ENCODE assay signal across 8 cellular contexts in the genomic region with DNA sequence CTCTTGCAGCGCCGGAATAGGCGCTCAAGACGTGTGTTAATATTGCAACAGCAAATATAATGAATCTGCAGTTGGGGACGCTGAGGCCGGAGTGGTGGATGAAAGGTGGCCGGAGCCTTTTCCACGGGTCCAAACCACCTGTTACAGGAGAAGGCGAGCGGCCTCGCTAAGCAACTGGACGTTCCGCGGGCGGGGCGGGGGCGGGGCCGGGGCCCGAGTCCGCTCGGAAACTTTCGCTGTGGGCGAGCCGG. TPM values are rescaled to one million over a fixed set of nuclear protein-coding genes. Genes with fewer than 3 reads are reported as not detected.
DNase-seq lines count a peak whose midpoint lies in the region; ATAC-seq and TF ChIP-seq lines count a peak whose summit lies in the region.

No MANE protein-coding gene starts in this region.

- peaks cover 11 to 46% (median 29%) of the 10 kb centered on the region in 11 experiments; a peak in 19 of 22 replicates for H3K27me3 ChIP-seq in BLaER1 treated with 17β-estradiol and CSF1 and Interleukin-3, amounts not matched to agents 10 nM and 100 nM

- H4K20me1 ChIP-seq in BLaER1 treated with 17β-estradiol and CSF1 and Interleukin-3, amounts not matched to agents 10 nM and 100 nM, result peaks cover 20 to 45% (median 39%) of the 10 kb centered on the region in 11 experiments; a peak in 21 of 22 replicates

- CTCF ChIA-PET in MCF 10A (lab: Yijun Ruan, JAX), result interaction anchor here (0.6 to 5.6 kb wide), 2 partner anchors 19 to 52 kb away, joined by 3 to 34 read pairs; no protein-coding TSS in a partner anchor

- TF ChIP-seq CTCF in MCF 10A (IDR thresholded peaks at IDR 0.05; ENCODE audit: unreplicated experiment), result no peak

- H3K4me1 Mint-ChIP-seq in MCF 10A (ENCODE audit: insufficient read depth, unreplicated experiment) (peaks cover 46% of the 10 kb centered on the region), naive B cell (peaks cover 26 to 39% (median 35%) of the 10 kb centered on the region in 3 donors)

- BruUV-seq in MCF 10A (replicated peaks; lab: Mats Ljungman, UMichigan), result no TSS peak

- H3K4me3 ChIP-seq in BLaER1 treated with 17β-estradiol and CSF1 and Interleukin-3, amounts not matched to agents 10 nM and 100 nM, result peak overlapping the region; percentile 29 to 87 (median 78); a peak in 16 of 20 replicates

- peaks cover 83 to 92% (median 91%) of the 10 kb centered on the region in 10 experiments for H3K4me1 ChIP-seq in BLaER1 treated with 17β-estradiol and CSF1 and Interleukin-3, amounts not matched to agents 10 nM and 100 nM

- POLR2A ChIA-PET in MCF 10A (lab: Yijun Ruan, JAX), result interaction anchor here (1.0 kb wide), 1 partner anchor 16 kb away, joined by 4 read pairs; no protein-coding TSS in a partner anchor

- no peaks in the 10 kb centered on the region for H3K9me3 Mint-ChIP-seq in MCF 10A (ENCODE audit: unreplicated experiment)
- H3K9me3 Mint-ChIP-seq in naive B cell, result no peaks in the 10 kb centered on the region

- ATAC-seq in HG02884 (IDR thresholded peaks at IDR 0.05; ENCODE audit: unreplicated experiment) (peak; percentile 15), naive B cell (ENCODE audit: low read depth in 2 of 2) (no peak), sciatic nerve (no peak), GM18873 (IDR thresholded peaks at IDR 0.05; ENCODE audit: low FRiP score, unreplicated experiment) (no peak)

- no peak for DNase-seq in MCF 10A (ENCODE audit: unreplicated experiment)
- no peak for DNase-seq in naive B cell
- DNase-seq in activated gamma-delta T cell treated with Interleukin-2 at 50 U/mL for 16 hours, result no peak
- DNase-seq in sciatic nerve (ENCODE audit: low spot score), result no peak
- no peak for DNase-seq in NCI-H2107 treated with DMSO at 0.1 percent for 48 hours (lab: John Stamatoyannopoulos, UW; ENCODE audit: unreplicated experiment)

- peak overlapping the region in 10 of 11 experiments; percentile 4 to 66 (median 56); a peak in 18 of 22 replicates for H3K9ac ChIP-seq in BLaER1 treated with 17β-estradiol and CSF1 and Interleukin-3, amounts not matched to agents 10 nM and 100 nM

- no peaks in the 10 kb centered on the region for H3K36me3 Mint-ChIP-seq in MCF 10A (ENCODE audit: insufficient read depth, unreplicated experiment)
- H3K36me3 Mint-ChIP-seq in naive B cell, result no peaks in the 10 kb centered on the region

- H3K4me2 ChIP-seq in BLaER1 treated with 17β-estradiol and CSF1 and Interleukin-3, amounts not matched to agents 10 nM and 100 nM, result peak overlapping the region; percentile 86 to 100 (median 90)

- no peaks in the 10 kb centered on the region for H3K36me3 ChIP-seq in BLaER1 treated with 17β-estradiol and CSF1 and Interleukin-3, amounts not matched to agents 10 nM and 100 nM

- intact Hi-C loops in MCF 10A (cut with micrococcal nuclease), result no loop called here
- intact Hi-C loops in sciatic nerve (cut with DNase I), result no loop called here

- H3K27ac Mint-ChIP-seq in MCF 10A (ENCODE audit: low read depth, unreplicated experiment) (no peak overlapping the region), naive B cell (peak overlapping the region in 4 of 6 donors; percentile 43 to 84 (median 72))

- H3K27ac ChIP-seq in BLaER1 treated with 17β-estradiol and CSF1 and Interleukin-3, amounts not matched to agents 10 nM and 100 nM, result peak overlapping the region in 8 of 11 experiments; percentile 71 to 84 (median 78); a peak in 13 of 22 replicates

- H3K4me3 Mint-ChIP-seq in MCF 10A (ENCODE audit: unreplicated experiment) (peak overlapping the region; percentile 73), naive B cell (peak overlapping the region; percentile 76 to 92 (median 89))

- peaks cover 17% of the 10 kb centered on the region for H3K27me3 Mint-ChIP-seq in MCF 10A (ENCODE audit: insufficient read depth, unreplicated experiment)
- H3K27me3 Mint-ChIP-seq in naive B cell, result peaks cover 0 to 17% (median 0%) of the 10 kb centered on the region in 3 donors

- H3K9me3 ChIP-seq in BLaER1 treated with 17β-estradiol and CSF1 and Interleukin-3, amounts not matched to agents 10 nM and 100 nM (replicated peaks in 1 of 11), result no peaks in the 10 kb centered on the region

RNA-seq across cellular contexts. Expression of gene WFS1, which starts 0.3 kb away (rescaled TPM):
- total RNA-seq in MCF 10A (2022), result 41.7 and 62.4 TPM in 2 replicates
- polyA plus RNA-seq in naive B cell (ENCODE audit: low read depth in 6 of 6), result 1 to 10 TPM; 1.5 to 6.0 (median 3.1) TPM
- total RNA-seq in sciatic nerve, result 39.2 TPM
